Comparison of ENCODE assay signal across 9 cellular contexts in genomic region chr7:129923709-129924108, GRCh38. TPM values are rescaled to one million over a fixed set of nuclear protein-coding genes. Genes with fewer than 3 reads are reported as not detected.
DNase-seq lines count a peak whose midpoint lies in the region; ATAC-seq, FAIRE-seq and TF ChIP-seq lines count a peak whose summit lies in the region.
"Had no signal": no experiment of that assay in that cellular context is flagged by ENCODE, and none has a peak within 500 bp of the region (broad histone marks: within the 10 kb centered on the region; RNA-seq: fewer than 3 reads in every experiment).

No MANE protein-coding gene starts in this region.

- peaks cover 19% of the 10 kb centered on the region for H3K4me1 ChIP-seq in astrocyte (ENCODE audit: insufficient read depth, low read length)
- H3K4me1 ChIP-seq in parathyroid adenoma, result peaks cover 24% of the 10 kb centered on the region

- no peak overlapping the region for H3K4me3 Mint-ChIP-seq in astrocyte (ENCODE audit: unreplicated experiment)

- DNase-seq in GM13977 (ENCODE audit: low spot score), result peak; percentile 47
- DNase-seq in astrocyte (ENCODE audit: low read depth), result peak; percentile 92
- DNase-seq in LoVo (ENCODE audit: low spot score), result no peak
- DNase-seq in germinal center (ENCODE audit: low spot score), result no peak
- no peak for DNase-seq in HT-29 (ENCODE audit: low spot score)

- in situ Hi-C loops in GM13977 (cut with MboI; ENCODE audit: low pct_unique_long_range_greater_than_20kb, low sequenced_read_pairs, unreplicated experiment), result no loop called here

- no peaks in the 10 kb centered on the region for H3K9me3 Mint-ChIP-seq in astrocyte (ENCODE audit: unreplicated experiment)

- no peak for TF ChIP-seq CTCF in GM13977 (IDR thresholded peaks at IDR 0.05; ENCODE audit: extremely low read depth, insufficient read depth, missing control alignments)
- TF ChIP-seq CTCF in astrocyte (IDR thresholded peaks at IDR 0.05; ENCODE audit: insufficient read depth, low read depth, low read length), result no peak
- TF ChIP-seq CTCF in parathyroid adenoma (IDR thresholded peaks at IDR 0.05), result no peak

- H3K9me3 ChIP-seq in astrocyte (ENCODE audit: insufficient read depth, low read depth, low read length) (no peaks in the 10 kb centered on the region), parathyroid adenoma (ENCODE audit: control insufficient read depth, low read length) (no peaks in the 10 kb centered on the region)

- H3K4me1 Mint-ChIP-seq in astrocyte (ENCODE audit: low read depth, unreplicated experiment), result peaks cover 30% of the 10 kb centered on the region

- peaks cover 89% of the 10 kb centered on the region for H3K79me2 ChIP-seq in astrocyte (ENCODE audit: insufficient read depth, low read length)
- peaks cover 28% of the 10 kb centered on the region for H3K79me2 ChIP-seq in parathyroid adenoma

- H3K27me3 ChIP-seq in astrocyte (ENCODE audit: insufficient read depth, low read length) (no peaks in the 10 kb centered on the region), parathyroid adenoma (ENCODE audit: control insufficient read depth, insufficient read depth, low read length) (no peaks in the 10 kb centered on the region)

- peaks cover 17% of the 10 kb centered on the region for H3K36me3 Mint-ChIP-seq in astrocyte (ENCODE audit: low read depth, unreplicated experiment)

- peak overlapping the region; percentile 28 for H3K27ac Mint-ChIP-seq in astrocyte (ENCODE audit: unreplicated experiment)

- H3K36me3 ChIP-seq in astrocyte (ENCODE audit: insufficient read depth, low read length) (peaks cover 1% of the 10 kb centered on the region), parathyroid adenoma (ENCODE audit: control insufficient read depth, insufficient read depth, low read length) (no peaks in the 10 kb centered on the region)

- H3K4me3 ChIP-seq in astrocyte (ENCODE audit: insufficient read depth, low read depth, low read length) (no peak overlapping the region), parathyroid adenoma (ENCODE audit: low read depth, low read length) (no peak overlapping the region)

- no peaks in the 10 kb centered on the region for H3K27me3 Mint-ChIP-seq in astrocyte (ENCODE audit: low read depth, unreplicated experiment)

- ATAC-seq in HG02938 (IDR thresholded peaks at IDR 0.05; ENCODE audit: unreplicated experiment) (peak; percentile 85), GM21737 (IDR thresholded peaks at IDR 0.05; ENCODE audit: unreplicated experiment) (no peak)

- H2AFZ ChIP-seq in astrocyte (ENCODE audit: low read depth, low read length), result no peak overlapping the region
- no peak overlapping the region for H2AFZ ChIP-seq in parathyroid adenoma

- peak; percentile 47 for FAIRE-seq in astrocyte (lab: Jason Lieb, UNC)
- FAIRE-seq: islet of Langerhans had no signal

- H3K9ac ChIP-seq in astrocyte (ENCODE audit: low read length), result peak overlapping the region; percentile 3
- no peak overlapping the region for H3K9ac ChIP-seq in parathyroid adenoma

- peak overlapping the region; percentile 59 for H3K27ac ChIP-seq in astrocyte (ENCODE audit: low read depth, low read length)
- H3K27ac ChIP-seq in parathyroid adenoma, result peak overlapping the region; percentile 52

- peaks cover 83% of the 10 kb centered on the region for H4K20me1 ChIP-seq in astrocyte (ENCODE audit: insufficient read depth, low read length)

- H3K4me2 ChIP-seq in astrocyte (ENCODE audit: low read length) (peak overlapping the region; percentile 12), parathyroid adenoma (ENCODE audit: low read length) (no peak overlapping the region)

RNA-seq across cellular contexts. Expression of gene UBE2H, which starts 29.1 kb away (rescaled TPM):
- total RNA-seq in astrocyte, result 171 and 194 TPM in 2 replicates
- total RNA-seq in HT-29 (2014; rRNA removed; shearing (Covaris generic)), result 96.5 and 96.8 TPM in 2 replicates

Comparison
In these comparisons a context has a peak if more than half of its experiments do, and no peak if none do; other contexts are left out.
1. DNase-seq: peak in GM13977 (single experiment) and astrocyte (single experiment); none in LoVo (single experiment), germinal center (single experiment) and HT-29 (single experiment).